ENCODE assay signal across 18 cellular contexts in the genomic region with DNA sequence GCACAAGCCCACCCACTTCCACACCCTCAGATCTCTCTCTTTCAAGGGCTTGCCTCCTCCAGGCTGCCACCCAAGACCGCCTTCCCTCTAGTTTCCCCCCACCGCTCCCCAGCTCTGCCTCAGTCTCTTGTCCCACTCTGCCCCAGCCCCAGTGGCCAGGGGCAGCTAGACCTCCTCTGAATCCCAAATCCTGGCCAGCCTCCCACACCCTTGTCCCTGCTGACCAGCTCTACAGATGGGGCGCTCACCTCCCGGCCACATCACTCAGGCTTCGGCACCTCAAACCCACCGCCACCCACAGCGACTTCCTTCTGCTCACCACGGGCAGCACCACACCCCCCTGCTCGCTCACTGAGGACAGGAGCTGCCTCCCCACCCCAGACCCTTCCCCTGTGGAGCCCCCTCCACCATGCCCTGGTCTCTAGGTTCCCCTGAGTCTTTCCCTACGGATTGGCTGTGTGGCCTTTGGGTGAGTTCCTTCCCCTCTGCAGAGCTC. TPM values are rescaled to one million over a fixed set of nuclear protein-coding genes. Genes with fewer than 3 reads are reported as not detected.
DNase-seq lines count a peak whose midpoint lies in the region; ATAC-seq, FAIRE-seq and TF ChIP-seq lines count a peak whose summit lies in the region.
"Had no signal": no experiment of that assay in that cellular context is flagged by ENCODE, and none has a peak within 500 bp of the region (broad histone marks: within the 10 kb centered on the region; RNA-seq: fewer than 3 reads in every experiment).

No MANE protein-coding gene starts in this region.

- H4K20me1 ChIP-seq in HepG2 (ENCODE audit: insufficient read depth, low read length) = no peaks in the 10 kb centered on the region

- no peaks in the 10 kb centered on the region for H3K36me3 Mint-ChIP-seq in activated naive CD8-positive, alpha-beta T cell treated with anti-CD3 and anti-CD28 coated beads, Interleukin-2, amount 10 ng/mL, durations not matched to agents 7 days and 5 days
- H3K36me3 Mint-ChIP-seq in natural killer cell = no peaks in the 10 kb centered on the region

- H3K4me2 ChIP-seq in HepG2 (ENCODE audit: low read depth, low read length) = no peak overlapping the region

- H3K27ac ChIP-seq in liver (ENCODE audit: low read depth in 1 of 2, low read length in 2 of 2) (peak overlapping the region; percentile 53 to 76), HepG2 (ENCODE audit: extremely low read length, insufficient read depth, low read length) (no peak overlapping the region), upper lobe of left lung (peak overlapping the region; percentile 94 to 97 (median 95))

- H3K36me3 ChIP-seq in liver (ENCODE audit: control insufficient read depth in 4 of 4, insufficient read depth in 3 of 4, low read depth in 1 of 4, low read length in 3 of 4) (no peaks in the 10 kb centered on the region), HepG2 (replicated peaks in 1 of 2; ENCODE audit: control insufficient read depth in 1 of 2, insufficient read depth in 2 of 2, low read length in 2 of 2) (no peaks in the 10 kb centered on the region), upper lobe of left lung (no peaks in the 10 kb centered on the region)

- TF ChIP-seq CTCF in liver (IDR thresholded peaks at IDR 0.05; ENCODE audit: low read depth, low read length, missing input control) (no peak), HepG2 (CRISPR knock-in tag; IDR thresholded peaks at IDR 0.05) (no peak), natural killer cell (IDR thresholded peaks at IDR 0.05) (no peak), upper lobe of left lung (IDR thresholded peaks at IDR 0.05) (no peak)

- no peak overlapping the region for H2AFZ ChIP-seq in HepG2 (ENCODE audit: low read length)

- TF ChIP-seq EP300 in HepG2 (IDR thresholded peaks at IDR 0.05; ENCODE audit: low read depth in 2 of 2, low read length in 2 of 2) (no peak), HepG2 (CRISPR knock-in tag; IDR thresholded peaks at IDR 0.05; ENCODE audit: borderline replicate concordance) (no peak), upper lobe of left lung (IDR thresholded peaks at IDR 0.05) (no peak)

- DNase-seq in HepG2 (ENCODE audit: low spot score) (no peak), natural killer cell (peak; percentile 54), upper lobe of left lung (peak in 1 of 2 donors; percentile 62)
- DNase-seq in activated naive CD8-positive, alpha-beta T cell treated with anti-CD3 and anti-CD28 coated beads, Interleukin-2, amount 10 ng/mL, durations not matched to agents 7 days and 5 days = no peak
- no peak for DNase-seq in activated naive CD4-positive, alpha-beta T cell treated with anti-CD3 and anti-CD28 coated beads, Interleukin-2, amount 50 U/mL, for 16 hours
- DNase-seq: activated CD4-positive, CD25-positive, alpha-beta regulatory T cell; foreskin melanocyte; mammary epithelial cell; NCI-H1436; NCI-H446; nucleus accumbens; stimulated activated CD4-positive, alpha-beta T cell treated with anti-CD3 and anti-CD28 coated beads, Interleukin-4, amount 100 ng/mL, for 1 hour had no signal

- H3K27me3 Mint-ChIP-seq in activated naive CD8-positive, alpha-beta T cell treated with anti-CD3 and anti-CD28 coated beads, Interleukin-2, amount 10 ng/mL, durations not matched to agents 7 days and 5 days = peaks cover 3% of the 10 kb centered on the region
- no peaks in the 10 kb centered on the region for H3K27me3 Mint-ChIP-seq in natural killer cell (ENCODE audit: low read depth in 2 of 2)

- intact Hi-C loops in HepG2 (cut with micrococcal nuclease; ENCODE audit: unreplicated experiment) (no loop called here), natural killer cell (cut with micrococcal nuclease) (loop anchor here (2.0 kb wide), 1 partner anchor 17 kb away; no protein-coding TSS in a partner anchor)

- 80% methylated on average over 10 of the region's 10 CpGs for WGBS in liver
- 72% methylated on average over 10 of the region's 10 CpGs for WGBS in HepG2 (ENCODE audit: low lambda C conversion rate)
- WGBS in upper lobe of left lung, 2 donors = 63 to 70% methylated on average over 10 of the region's 10 CpGs

- no peak for TF ChIP-seq RAD21 in liver (IDR thresholded peaks at IDR 0.05)
- no peak for TF ChIP-seq RAD21 in HepG2 (CRISPR knock-in tag; IDR thresholded peaks at IDR 0.05)

- H3K9ac ChIP-seq in liver (ENCODE audit: low read depth in 1 of 2, low read length in 2 of 2) = no peak overlapping the region
- H3K9ac ChIP-seq in HepG2 (ENCODE audit: insufficient read depth, low read depth, low read length) = no peak overlapping the region

- CTCF ChIA-PET in HepG2 (lab: Yijun Ruan, JAX; ENCODE audit: low intra/inter-chr PET ratio, low total read pairs) = no interaction called here

- H3K4me1 Mint-ChIP-seq in activated naive CD8-positive, alpha-beta T cell treated with anti-CD3 and anti-CD28 coated beads, Interleukin-2, amount 10 ng/mL, durations not matched to agents 7 days and 5 days = peaks cover 17% of the 10 kb centered on the region
- H3K4me1 Mint-ChIP-seq in natural killer cell = peaks cover 51 to 67% of the 10 kb centered on the region in 2 donors

- peak overlapping the region; percentile 45 for H3K27ac Mint-ChIP-seq in activated naive CD8-positive, alpha-beta T cell treated with anti-CD3 and anti-CD28 coated beads, Interleukin-2, amount 10 ng/mL, durations not matched to agents 7 days and 5 days
- H3K27ac Mint-ChIP-seq in natural killer cell = peak overlapping the region; percentile 57 to 85

- H3K4me3 ChIP-seq in liver (ENCODE audit: low read depth in 1 of 3, low read length in 3 of 3) (no peak overlapping the region), HepG2 (replicated peaks in 1 of 3; ENCODE audit: insufficient read depth in 1 of 3, low read depth in 2 of 3, low read length in 3 of 3) (no peak overlapping the region), upper lobe of left lung (no peak overlapping the region)

- FAIRE-seq in HepG2 (lab: Jason Lieb, UNC) = no peak

- H3K9me3 Mint-ChIP-seq in activated naive CD8-positive, alpha-beta T cell treated with anti-CD3 and anti-CD28 coated beads, Interleukin-2, amount 10 ng/mL, durations not matched to agents 7 days and 5 days = no peaks in the 10 kb centered on the region
- H3K9me3 Mint-ChIP-seq in natural killer cell = no peaks in the 10 kb centered on the region

- no TSS peak for BruUV-seq in HepG2 (replicated peaks; lab: Mats Ljungman, UMichigan)

- in situ Hi-C loops in HepG2 (cut with HindIII; ENCODE audit: extremely low pct_ligation_motif_present, low pct_unique_long_range_greater_than_20kb) = no loop called here

- TF ChIP-seq POLR2A in HepG2 (IDR thresholded peaks at IDR 0.05; ENCODE audit: insufficient read depth in 1 of 2, low read depth in 2 of 2, low read length in 2 of 2) = no peak
- TF ChIP-seq POLR2A in upper lobe of left lung (IDR thresholded peaks at IDR 0.05) = no peak

- H3K27me3 ChIP-seq in liver (ENCODE audit: control insufficient read depth in 4 of 4, insufficient read depth in 4 of 4, low read length in 3 of 4) = no peaks in the 10 kb centered on the region
- peaks cover 0 to 5% of the 10 kb centered on the region in 2 experiments; a peak in 2 of 5 replicates for H3K27me3 ChIP-seq in HepG2 (ENCODE audit: control insufficient read depth in 1 of 2, insufficient read depth in 2 of 2, low read length in 2 of 2)
- no peaks in the 10 kb centered on the region for H3K27me3 ChIP-seq in upper lobe of left lung

- H3K4me3 Mint-ChIP-seq in activated naive CD8-positive, alpha-beta T cell treated with anti-CD3 and anti-CD28 coated beads, Interleukin-2, amount 10 ng/mL, durations not matched to agents 7 days and 5 days = peak overlapping the region; percentile 36
- H3K4me3 Mint-ChIP-seq in natural killer cell = peak overlapping the region; percentile 86

- no peaks in the 10 kb centered on the region for H3K79me2 ChIP-seq in HepG2 (ENCODE audit: insufficient read depth, low read length)

- H3K9me3 ChIP-seq in liver (ENCODE audit: control insufficient read depth in 4 of 4, low read length in 3 of 4) (no peaks in the 10 kb centered on the region), HepG2 (ENCODE audit: low read length) (no peaks in the 10 kb centered on the region), upper lobe of left lung (no peaks in the 10 kb centered on the region)

- H3K4me1 ChIP-seq in liver (ENCODE audit: control insufficient read depth in 4 of 4, insufficient read depth in 4 of 4, low read length in 3 of 4) = peaks cover 0 to 9% (median 0%) of the 10 kb centered on the region in 4 donors
- peaks cover 50% of the 10 kb centered on the region for H3K4me1 ChIP-seq in HepG2 (ENCODE audit: insufficient read depth, low read length)
- H3K4me1 ChIP-seq in upper lobe of left lung = peaks cover 12 to 31% (median 29%) of the 10 kb centered on the region in 4 donors

- ATAC-seq in HepG2 (no peak), natural killer cell (peak; percentile 37 to 71 (median 47)), upper lobe of left lung (ENCODE audit: low FRiP score in 2 of 2) (no peak), GM21381 (IDR thresholded peaks at IDR 0.05; ENCODE audit: unreplicated experiment) (no peak), HG02884 (IDR thresholded peaks at IDR 0.05; ENCODE audit: unreplicated experiment) (no peak)
- peak; percentile 27 for ATAC-seq in activated naive CD8-positive, alpha-beta T cell treated with anti-CD3 and anti-CD28 coated beads, Interleukin-2, amount 10 ng/mL, durations not matched to agents 7 days and 5 days (ENCODE audit: low read depth)
- ATAC-seq: sciatic nerve had no signal

- POLR2A ChIA-PET in HepG2 (lab: Yijun Ruan, JAX) = interaction anchor here (1.2 kb wide), 1 partner anchor 18 kb away, joined by 3 read pairs; no protein-coding TSS in a partner anchor
- POLR2A ChIA-PET in activated naive CD8-positive, alpha-beta T cell treated with anti-CD3 and anti-CD28 coated beads, Interleukin-2, amount 10 ng/mL, durations not matched to agents 7 days and 5 days (lab: Charles Lee) = interaction anchor here (2.8 kb wide), 1 partner anchor 10 kb away, joined by 16 read pairs; no protein-coding TSS in a partner anchor

RNA-seq across cellular contexts. Expression of a gene that starts 11.3 kb away (rescaled TPM):
- total RNA-seq in liver (10 to 100 TPM; 12.5 to 14.2 TPM), HepG2 (2016; rRNA removed; fragmentation: Illumina TruSeq; extraction: Trizol) (not detected in 2 replicates), natural killer cell (10 to 100 TPM; 15.0 to 65.4 (median 55.4) TPM), upper lobe of left lung (100 to 1,000 TPM in 5 of 6 donors, 10 to 100 TPM in 1; 52.8 to 275 (median 179) TPM)
- polyA plus RNA-seq in liver (10 to 100 TPM in 1 of 2 donors, 1 to 10 TPM in 1; 2.3 to 14.4 TPM), HepG2 (2011; rRNA removed) (not detected in 2 replicates)
- not detected in 2 replicates for total RNA-seq in HepG2 (2016; cell fraction: cytosol; rRNA removed; fragmentation: Illumina TruSeq; extraction: Trizol; ENCODE audit: low read depth)
- not detected in 2 replicates for total RNA-seq in HepG2 (2016; cell fraction: insoluble cytoplasmic fraction; rRNA removed; fragmentation: Illumina TruSeq; extraction: Trizol)
- total RNA-seq in HepG2 (2016; cell fraction: membrane; rRNA removed; fragmentation: Illumina TruSeq; extraction: Trizol) = not detected in 2 replicates
- total RNA-seq in HepG2 (2016; cell fraction: nucleus; rRNA removed; fragmentation: Illumina TruSeq; extraction: Trizol) = not detected in 2 replicates
- polyA plus RNA-seq in HepG2 (2011; cell fraction: cytosol; rRNA removed) = not detected in 2 replicates
- not detected in 2 replicates for polyA plus RNA-seq in HepG2 (2011; cell fraction: nucleus; rRNA removed)
- polyA plus RNA-seq in HepG2 (2012) = not detected in 2 replicates
- not detected in 2 replicates for polyA plus RNA-seq in HepG2 (2016; cell fraction: cytosol; fragmentation: Illumina TruSeq; extraction: Trizol; ENCODE audit: low read depth)
- polyA plus RNA-seq in HepG2 (2016; cell fraction: insoluble cytoplasmic fraction; fragmentation: Illumina TruSeq; extraction: Trizol; ENCODE audit: low read depth) = not detected in 2 replicates
- not detected in 2 replicates for polyA plus RNA-seq in HepG2 (2016; cell fraction: membrane; fragmentation: Illumina TruSeq; extraction: Trizol; ENCODE audit: low read depth)
- not detected in 2 replicates for polyA plus RNA-seq in HepG2 (2016; cell fraction: nucleus; fragmentation: Illumina TruSeq; extraction: Trizol; ENCODE audit: insufficient read depth, low read depth)
- polyA minus RNA-seq in HepG2 (2011; rRNA and poly(A)+ RNA removed; ENCODE audit: low replicate concordance) = 0.61 and 0.70 TPM in 2 replicates
- polyA minus RNA-seq in HepG2 (2011; cell fraction: cytosol; rRNA and poly(A)+ RNA removed) = not detected in 2 replicates
- not detected in 2 replicates for polyA minus RNA-seq in HepG2 (2011; cell fraction: nucleus; rRNA and poly(A)+ RNA removed)
- total RNA-seq in activated naive CD8-positive, alpha-beta T cell treated with anti-CD3 and anti-CD28 coated beads, Interleukin-2, amount 10 ng/mL, durations not matched to agents 7 days and 5 days = 1 to 10 TPM; 2.9 to 3.5 TPM
- total RNA-seq: mammary epithelial cell; T-helper 1 cell treated with Interleukin-12 subunit alpha and Interleukin-12 subunit beta and Interleukin-4 antibody, amounts not matched to agents 30 ng/mL and 1 ng/mL, for 36 hours had no signal
- polyA plus RNA-seq: mammary epithelial cell had no signal

RNA-seq across cellular contexts. Expression of a gene that starts 18.8 kb away (rescaled TPM):
- total RNA-seq in liver = 10 to 100 TPM in 1 of 2 donors, 1 to 10 TPM in 1; 8.2 to 13.0 TPM
- 10 to 100 TPM in 1 of 2 donors, 1 to 10 TPM in 1; 8.4 to 17.5 TPM for polyA plus RNA-seq in liver
- 7.2 and 15.3 TPM in 2 replicates for total RNA-seq in HepG2 (2016; rRNA removed; fragmentation: Illumina TruSeq; extraction: Trizol)
- total RNA-seq in HepG2 (2016; cell fraction: cytosol; rRNA removed; fragmentation: Illumina TruSeq; extraction: Trizol; ENCODE audit: low read depth) = 5.8 and 6.7 TPM in 2 replicates
- total RNA-seq in HepG2 (2016; cell fraction: insoluble cytoplasmic fraction; rRNA removed; fragmentation: Illumina TruSeq; extraction: Trizol) = 5.9 and 15.1 TPM in 2 replicates
- total RNA-seq in HepG2 (2016; cell fraction: membrane; rRNA removed; fragmentation: Illumina TruSeq; extraction: Trizol) = 12.4 and 12.8 TPM in 2 replicates
- 13.7 and 15.1 TPM in 2 replicates for total RNA-seq in HepG2 (2016; cell fraction: nucleus; rRNA removed; fragmentation: Illumina TruSeq; extraction: Trizol)
- 30.5 and 40.7 TPM in 2 replicates for polyA plus RNA-seq in HepG2 (2011; rRNA removed)
- 23.0 and 34.8 TPM in 2 replicates for polyA plus RNA-seq in HepG2 (2011; cell fraction: cytosol; rRNA removed)
- polyA plus RNA-seq in HepG2 (2011; cell fraction: nucleus; rRNA removed) = 143 and 176 TPM in 2 replicates
- polyA plus RNA-seq in HepG2 (2012) = 13.2 and 20.5 TPM in 2 replicates
- 9.4 and 9.7 TPM in 2 replicates for polyA plus RNA-seq in HepG2 (2016; cell fraction: cytosol; fragmentation: Illumina TruSeq; extraction: Trizol; ENCODE audit: low read depth)
- 6.9 and 7.7 TPM in 2 replicates for polyA plus RNA-seq in HepG2 (2016; cell fraction: insoluble cytoplasmic fraction; fragmentation: Illumina TruSeq; extraction: Trizol; ENCODE audit: low read depth)
- 11.6 and 15.3 TPM in 2 replicates for polyA plus RNA-seq in HepG2 (2016; cell fraction: membrane; fragmentation: Illumina TruSeq; extraction: Trizol; ENCODE audit: low read depth)
- polyA plus RNA-seq in HepG2 (2016; cell fraction: nucleus; fragmentation: Illumina TruSeq; extraction: Trizol; ENCODE audit: insufficient read depth, low read depth) = 31.2 and 34.6 TPM in 2 replicates
- polyA minus RNA-seq in HepG2 (2011; rRNA and poly(A)+ RNA removed; ENCODE audit: low replicate concordance) = 14.8 and 27.8 TPM in 2 replicates
- polyA minus RNA-seq in HepG2 (2011; cell fraction: cytosol; rRNA and poly(A)+ RNA removed) = 8.2 and 8.5 TPM in 2 replicates
- 15.2 and 17.7 TPM in 2 replicates for polyA minus RNA-seq in HepG2 (2011; cell fraction: nucleus; rRNA and poly(A)+ RNA removed)
- total RNA-seq in activated naive CD8-positive, alpha-beta T cell treated with anti-CD3 and anti-CD28 coated beads, Interleukin-2, amount 10 ng/mL, durations not matched to agents 7 days and 5 days = 10 to 100 TPM; 33.1 to 38.2 TPM
- total RNA-seq in natural killer cell = 10 to 100 TPM; 29.1 to 34.7 (median 32.6) TPM
- total RNA-seq in upper lobe of left lung = 10 to 100 TPM; 47.9 to 98.8 (median 62.8) TPM

RNA-seq across cellular contexts. Expression of a gene that starts 36.6 kb away (rescaled TPM):
- 10 to 100 TPM; 58.0 to 96.6 TPM for total RNA-seq in liver
- 100 to 1,000 TPM; 110 TPM for polyA plus RNA-seq in liver
- 214 and 279 TPM in 2 replicates for total RNA-seq in HepG2 (2016; rRNA removed; fragmentation: Illumina TruSeq; extraction: Trizol)
- total RNA-seq in HepG2 (2016; cell fraction: cytosol; rRNA removed; fragmentation: Illumina TruSeq; extraction: Trizol; ENCODE audit: low read depth) = 50.9 and 53.3 TPM in 2 replicates
- 219 and 288 TPM in 2 replicates for total RNA-seq in HepG2 (2016; cell fraction: insoluble cytoplasmic fraction; rRNA removed; fragmentation: Illumina TruSeq; extraction: Trizol)
- total RNA-seq in HepG2 (2016; cell fraction: membrane; rRNA removed; fragmentation: Illumina TruSeq; extraction: Trizol) = 67.5 and 75.1 TPM in 2 replicates
- total RNA-seq in HepG2 (2016; cell fraction: nucleus; rRNA removed; fragmentation: Illumina TruSeq; extraction: Trizol) = 86.3 and 92.9 TPM in 2 replicates
- 66.7 and 75.8 TPM in 2 replicates for polyA plus RNA-seq in HepG2 (2011; rRNA removed)
- 95.2 and 102 TPM in 2 replicates for polyA plus RNA-seq in HepG2 (2011; cell fraction: cytosol; rRNA removed)
- polyA plus RNA-seq in HepG2 (2011; cell fraction: nucleus; rRNA removed) = 41.7 and 44.9 TPM in 2 replicates
- 71.8 and 98.0 TPM in 2 replicates for polyA plus RNA-seq in HepG2 (2012)
- polyA plus RNA-seq in HepG2 (2016; cell fraction: cytosol; fragmentation: Illumina TruSeq; extraction: Trizol; ENCODE audit: low read depth) = 52.7 and 54.7 TPM in 2 replicates
- 298 and 314 TPM in 2 replicates for polyA plus RNA-seq in HepG2 (2016; cell fraction: insoluble cytoplasmic fraction; fragmentation: Illumina TruSeq; extraction: Trizol; ENCODE audit: low read depth)
- polyA plus RNA-seq in HepG2 (2016; cell fraction: membrane; fragmentation: Illumina TruSeq; extraction: Trizol; ENCODE audit: low read depth) = 58.7 and 63.6 TPM in 2 replicates
- 117 and 127 TPM in 2 replicates for polyA plus RNA-seq in HepG2 (2016; cell fraction: nucleus; fragmentation: Illumina TruSeq; extraction: Trizol; ENCODE audit: insufficient read depth, low read depth)
- polyA minus RNA-seq in HepG2 (2011; rRNA and poly(A)+ RNA removed; ENCODE audit: low replicate concordance) = 52.6 and 310 TPM in 2 replicates
- 39.1 and 44.3 TPM in 2 replicates for polyA minus RNA-seq in HepG2 (2011; cell fraction: cytosol; rRNA and poly(A)+ RNA removed)
- polyA minus RNA-seq in HepG2 (2011; cell fraction: nucleus; rRNA and poly(A)+ RNA removed) = 51.1 and 58.3 TPM in 2 replicates
- 100 to 1,000 TPM; 113 to 115 TPM for total RNA-seq in activated naive CD8-positive, alpha-beta T cell treated with anti-CD3 and anti-CD28 coated beads, Interleukin-2, amount 10 ng/mL, durations not matched to agents 7 days and 5 days
- total RNA-seq in natural killer cell = 10 to 100 TPM; 74.0 to 85.9 (median 77.7) TPM
- 100 to 1,000 TPM in 3 of 6 donors, 10 to 100 TPM in 3; 70.1 to 116 (median 99.8) TPM for total RNA-seq in upper lobe of left lung

RNA-seq across cellular contexts. Expression of a gene that starts 37.1 kb away (rescaled TPM):
- under 1 TPM in 1 of 2 donors, not detected in 1; 0.25 TPM for total RNA-seq in liver
- under 1 TPM in 1 of 2 donors, not detected in 1; 0.01 TPM for polyA plus RNA-seq in liver
- total RNA-seq in HepG2 (2016; rRNA removed; fragmentation: Illumina TruSeq; extraction: Trizol) = not detected in 2 replicates
- not detected in 2 replicates for total RNA-seq in HepG2 (2016; cell fraction: cytosol; rRNA removed; fragmentation: Illumina TruSeq; extraction: Trizol; ENCODE audit: low read depth)
- total RNA-seq in HepG2 (2016; cell fraction: insoluble cytoplasmic fraction; rRNA removed; fragmentation: Illumina TruSeq; extraction: Trizol) = not detected in 2 replicates
- not detected in 2 replicates for total RNA-seq in HepG2 (2016; cell fraction: membrane; rRNA removed; fragmentation: Illumina TruSeq; extraction: Trizol)
- not detected in 2 replicates for total RNA-seq in HepG2 (2016; cell fraction: nucleus; rRNA removed; fragmentation: Illumina TruSeq; extraction: Trizol)
- 0.01 TPM in 1 of 2 replicates, not detected in the other for polyA plus RNA-seq in HepG2 (2011; rRNA removed)
- not detected in 2 replicates for polyA plus RNA-seq in HepG2 (2011; cell fraction: cytosol; rRNA removed)
- not detected in 2 replicates for polyA plus RNA-seq in HepG2 (2011; cell fraction: nucleus; rRNA removed)
- polyA plus RNA-seq in HepG2 (2012) = not detected in 2 replicates
- not detected in 2 replicates for polyA plus RNA-seq in HepG2 (2016; cell fraction: cytosol; fragmentation: Illumina TruSeq; extraction: Trizol; ENCODE audit: low read depth)
- polyA plus RNA-seq in HepG2 (2016; cell fraction: insoluble cytoplasmic fraction; fragmentation: Illumina TruSeq; extraction: Trizol; ENCODE audit: low read depth) = not detected in 2 replicates
- not detected in 2 replicates for polyA plus RNA-seq in HepG2 (2016; cell fraction: membrane; fragmentation: Illumina TruSeq; extraction: Trizol; ENCODE audit: low read depth)
- not detected in 2 replicates for polyA plus RNA-seq in HepG2 (2016; cell fraction: nucleus; fragmentation: Illumina TruSeq; extraction: Trizol; ENCODE audit: insufficient read depth, low read depth)
- not detected in 2 replicates for polyA minus RNA-seq in HepG2 (2011; rRNA and poly(A)+ RNA removed; ENCODE audit: low replicate concordance)
- not detected in 2 replicates for polyA minus RNA-seq in HepG2 (2011; cell fraction: cytosol; rRNA and poly(A)+ RNA removed)
- polyA minus RNA-seq in HepG2 (2011; cell fraction: nucleus; rRNA and poly(A)+ RNA removed) = not detected in 2 replicates
- total RNA-seq in activated naive CD8-positive, alpha-beta T cell treated with anti-CD3 and anti-CD28 coated beads, Interleukin-2, amount 10 ng/mL, durations not matched to agents 7 days and 5 days = under 1 TPM in 1 of 2 experiments, not detected in 1; 0.11 TPM
- total RNA-seq in natural killer cell = under 1 TPM in 2 of 3 donors, not detected in 1; 0.45 to 0.53 TPM
- 1 to 10 TPM in 3 of 6 donors, under 1 TPM in 2, not detected in 1; 0.61 to 1.8 (median 1.0) TPM for total RNA-seq in upper lobe of left lung
- total RNA-seq: mammary epithelial cell; T-helper 1 cell treated with Interleukin-12 subunit alpha and Interleukin-12 subunit beta and Interleukin-4 antibody, amounts not matched to agents 30 ng/mL and 1 ng/mL, for 36 hours had no signal
- polyA plus RNA-seq: mammary epithelial cell had no signal

RNA-seq across cellular contexts. Expression of a gene that starts 59.3 kb away (rescaled TPM):
- total RNA-seq in liver (under 1 TPM in 1 of 2 donors, not detected in 1; 0.59 TPM), HepG2 (2016; rRNA removed; fragmentation: Illumina TruSeq; extraction: Trizol) (0.60 and 1.2 TPM in 2 replicates), natural killer cell (1 to 10 TPM; 1.6 to 2.2 (median 1.7) TPM), upper lobe of left lung (1 to 10 TPM in 2 of 6 donors, under 1 TPM in 1, not detected in 3; 0.30 to 1.1 (median 1.0) TPM)
- polyA plus RNA-seq in liver (under 1 TPM; 0.12 to 0.28 TPM), HepG2 (2011; rRNA removed) (0.15 and 0.40 TPM in 2 replicates)
- total RNA-seq in HepG2 (2016; cell fraction: cytosol; rRNA removed; fragmentation: Illumina TruSeq; extraction: Trizol; ENCODE audit: low read depth) = 0.91 and 1.4 TPM in 2 replicates
- total RNA-seq in HepG2 (2016; cell fraction: insoluble cytoplasmic fraction; rRNA removed; fragmentation: Illumina TruSeq; extraction: Trizol) = 1.0 and 1.7 TPM in 2 replicates
- 1.2 and 1.4 TPM in 2 replicates for total RNA-seq in HepG2 (2016; cell fraction: membrane; rRNA removed; fragmentation: Illumina TruSeq; extraction: Trizol)
- 0.72 and 1.2 TPM in 2 replicates for total RNA-seq in HepG2 (2016; cell fraction: nucleus; rRNA removed; fragmentation: Illumina TruSeq; extraction: Trizol)
- polyA plus RNA-seq in HepG2 (2011; cell fraction: cytosol; rRNA removed) = 0.13 and 0.14 TPM in 2 replicates
- 0.77 and 1.1 TPM in 2 replicates for polyA plus RNA-seq in HepG2 (2011; cell fraction: nucleus; rRNA removed)
- polyA plus RNA-seq in HepG2 (2012) = 0.79 and 0.80 TPM in 2 replicates
- 0.51 and 1.2 TPM in 2 replicates for polyA plus RNA-seq in HepG2 (2016; cell fraction: cytosol; fragmentation: Illumina TruSeq; extraction: Trizol; ENCODE audit: low read depth)
- 0.83 and 0.93 TPM in 2 replicates for polyA plus RNA-seq in HepG2 (2016; cell fraction: insoluble cytoplasmic fraction; fragmentation: Illumina TruSeq; extraction: Trizol; ENCODE audit: low read depth)
- 0.44 TPM in 1 of 2 replicates, not detected in the other for polyA plus RNA-seq in HepG2 (2016; cell fraction: membrane; fragmentation: Illumina TruSeq; extraction: Trizol; ENCODE audit: low read depth)
- 2.3 and 3.6 TPM in 2 replicates for polyA plus RNA-seq in HepG2 (2016; cell fraction: nucleus; fragmentation: Illumina TruSeq; extraction: Trizol; ENCODE audit: insufficient read depth, low read depth)
- polyA minus RNA-seq in HepG2 (2011; rRNA and poly(A)+ RNA removed; ENCODE audit: low replicate concordance) = 0.16 and 0.64 TPM in 2 replicates
- not detected in 2 replicates for polyA minus RNA-seq in HepG2 (2011; cell fraction: cytosol; rRNA and poly(A)+ RNA removed)
- 0.75 and 1.2 TPM in 2 replicates for polyA minus RNA-seq in HepG2 (2011; cell fraction: nucleus; rRNA and poly(A)+ RNA removed)
- total RNA-seq in activated naive CD8-positive, alpha-beta T cell treated with anti-CD3 and anti-CD28 coated beads, Interleukin-2, amount 10 ng/mL, durations not matched to agents 7 days and 5 days = under 1 TPM; 0.42 to 0.91 TPM
- total RNA-seq: cerebellum had no signal

Comparison
In these comparisons a context has a peak if more than half of its experiments do, and no peak if none do; other contexts are left out.
1. ATAC-seq: peak in activated naive CD8-positive, alpha-beta T cell treated with anti-CD3 and anti-CD28 coated beads, Interleukin-2, amount 10 ng/mL, durations not matched to agents 7 days and 5 days (single experiment) and natural killer cell (3 of 3); none in HepG2 (single experiment), upper lobe of left lung (0 of 2), GM21381 (single experiment) and HG02884 (single experiment).